Comparison of ENCODE assay signal across 8 cellular contexts in genomic region chr16:85027968-85028637, GRCh38. TPM values are rescaled to one million over a fixed set of nuclear protein-coding genes. Genes with fewer than 3 reads are reported as not detected.
DNase-seq lines count a peak whose midpoint lies in the region; ATAC-seq and TF ChIP-seq lines count a peak whose summit lies in the region.

No MANE protein-coding gene starts in this region.

- DNase-seq in activated CD4-positive, alpha-beta T cell treated with anti-CD3 and anti-CD28 coated beads for 48 hours: peak; percentile 40
- no peak for DNase-seq in activated CD4-positive, alpha-beta T cell treated with anti-CD3 and anti-CD28 coated beads for 1 hour
- DNase-seq in WTC11 (ENCODE audit: low spot score) (no peak), esophagus squamous epithelium (lab: John Stamatoyannopoulos, UW) (no peak), osteoblast (ENCODE audit: insufficient read length, low spot score, missing footprints) (no peak), SHP77 (lab: John Stamatoyannopoulos, UW) (no peak), NCI-H146 (lab: John Stamatoyannopoulos, UW) (no peak)

- WGBS in esophagus squamous epithelium, 2 donors: 0 to 1% methylated on average over 4 to 22 of the region's 41 CpGs

- peaks cover 0 to 16% (median 0%) of the 10 kb centered on the region in 3 donors for H3K36me3 ChIP-seq in esophagus squamous epithelium
- H3K36me3 ChIP-seq in osteoblast (ENCODE audit: insufficient read depth, low read length): peaks cover 9% of the 10 kb centered on the region

- H4K20me1 ChIP-seq in osteoblast (ENCODE audit: insufficient read depth, low read length): peaks cover 21% of the 10 kb centered on the region

- CTCF ChIA-PET in WTC11 (lab: Charles Lee): interaction anchor here (0.6 to 3.0 kb wide), 16 partner anchors 10 to 1074 kb away, joined by 3 to 26 read pairs (median 4); no protein-coding TSS in a partner anchor

- H3K36me3 Mint-ChIP-seq in WTC11: no peaks in the 10 kb centered on the region

- TF ChIP-seq CTCF in WTC11 (IDR thresholded peaks at IDR 0.05): no peak
- peak in 2 of 6 experiments; percentile 11 to 14 for TF ChIP-seq CTCF in esophagus squamous epithelium (IDR thresholded peaks at IDR 0.05)
- no peak for TF ChIP-seq CTCF in osteoblast (IDR thresholded peaks at IDR 0.05; ENCODE audit: extremely low read depth, low read depth, low read length)

- peak overlapping the region; percentile 56 for H2AFZ ChIP-seq in osteoblast (ENCODE audit: low read length)

- peaks cover 34 to 60% (median 35%) of the 10 kb centered on the region in 3 donors for H3K4me1 ChIP-seq in esophagus squamous epithelium
- H3K4me1 ChIP-seq in osteoblast (ENCODE audit: insufficient read depth, low read length): peaks cover 32% of the 10 kb centered on the region

- peaks cover 28% of the 10 kb centered on the region for H3K79me2 ChIP-seq in osteoblast (ENCODE audit: insufficient read depth, low read length)

- H3K27ac Mint-ChIP-seq in WTC11: no peak overlapping the region

- H3K4me3 Mint-ChIP-seq in WTC11: peak overlapping the region; percentile 75

- H3K4me3 ChIP-seq in esophagus squamous epithelium (peak overlapping the region; percentile 74 to 95 (median 85)), osteoblast (ENCODE audit: insufficient read depth, low read length) (peak overlapping the region; percentile 96)

- TF ChIP-seq POLR2A in esophagus squamous epithelium (IDR thresholded peaks at IDR 0.05): no peak

- no peaks in the 10 kb centered on the region for H3K27me3 ChIP-seq in esophagus squamous epithelium
- no peaks in the 10 kb centered on the region for H3K27me3 ChIP-seq in osteoblast (ENCODE audit: insufficient read depth, low read length)

- peak overlapping the region; percentile 93 for H3K4me2 ChIP-seq in osteoblast (ENCODE audit: insufficient read depth, low read length)

- ATAC-seq in HG03025 (IDR thresholded peaks at IDR 0.05; ENCODE audit: low FRiP score, unreplicated experiment) (peak; percentile 19), WTC11 (peak; percentile 43)

- H3K27me3 Mint-ChIP-seq in WTC11 (ENCODE audit: low read depth): peaks cover 32% of the 10 kb centered on the region

- no peaks in the 10 kb centered on the region for H3K9me3 Mint-ChIP-seq in WTC11

- H3K9me3 ChIP-seq in esophagus squamous epithelium: no peaks in the 10 kb centered on the region
- H3K9me3 ChIP-seq in osteoblast (ENCODE audit: low read depth, low read length): no peaks in the 10 kb centered on the region

- H3K27ac ChIP-seq in esophagus squamous epithelium (peak overlapping the region; percentile 87 to 94 (median 92)), osteoblast (ENCODE audit: low read depth, low read length) (peak overlapping the region; percentile 94)

- POLR2A ChIA-PET in WTC11 (lab: Charles Lee): interaction anchor here (1.1 kb wide), 1 partner anchor 53 kb away, joined by 3 read pairs; no protein-coding TSS in a partner anchor

- H3K4me1 Mint-ChIP-seq in WTC11: peaks cover 24% of the 10 kb centered on the region

- intact Hi-C loops in esophagus squamous epithelium (cut with DNase I): no loop called here

TF ChIP-seq in WTC11, 78 proteins besides CTCF, POLR2A, EP300 and RAD21:
- TF ChIP-seq FOXP1 (CRISPR knock-in tag; IDR thresholded peaks at IDR 0.05; ENCODE audit: borderline replicate concordance): 0 out of 2 replicates have a peak, but pooled peaks have one; percentile 37
- TF ChIP-seq MYBL2 (CRISPR knock-in tag; IDR thresholded peaks at IDR 0.05): no peak
- TF ChIP-seq ZNF425 (CRISPR knock-in tag; conservative IDR thresholded peaks at IDR 0.05): no peak
- TF ChIP-seq SOX15 (CRISPR knock-in tag; IDR thresholded peaks at IDR 0.05): no peak
- TF ChIP-seq MAX (CRISPR knock-in tag; IDR thresholded peaks at IDR 0.05): no peak
- no peak for TF ChIP-seq ZNF281 (CRISPR knock-in tag; IDR thresholded peaks at IDR 0.05)

RNA-seq across cellular contexts. Expression of gene KIAA0513, which starts 0.5 kb away (rescaled TPM):
- total RNA-seq in WTC11 (2021) (6.4 to 7.8 TPM (median 7.3 TPM) in 3 replicates), esophagus squamous epithelium (10 to 100 TPM in 1 of 4 donors, 1 to 10 TPM in 3; 9.0 to 11.4 (median 9.7) TPM), osteoblast (34.5 and 35.1 TPM in 2 replicates)

RNA-seq across cellular contexts. Expression of gene ZDHHC7, which starts 16.8 kb away (rescaled TPM):
- total RNA-seq in WTC11 (2021): 35.7 to 38.7 TPM (median 38.1 TPM) in 3 replicates
- total RNA-seq in esophagus squamous epithelium: 10 to 100 TPM; 31.2 to 41.2 (median 38.6) TPM
- 134 and 139 TPM in 2 replicates for total RNA-seq in osteoblast
